ENCODE assay signal across 33 cellular contexts in the genomic region with DNA sequence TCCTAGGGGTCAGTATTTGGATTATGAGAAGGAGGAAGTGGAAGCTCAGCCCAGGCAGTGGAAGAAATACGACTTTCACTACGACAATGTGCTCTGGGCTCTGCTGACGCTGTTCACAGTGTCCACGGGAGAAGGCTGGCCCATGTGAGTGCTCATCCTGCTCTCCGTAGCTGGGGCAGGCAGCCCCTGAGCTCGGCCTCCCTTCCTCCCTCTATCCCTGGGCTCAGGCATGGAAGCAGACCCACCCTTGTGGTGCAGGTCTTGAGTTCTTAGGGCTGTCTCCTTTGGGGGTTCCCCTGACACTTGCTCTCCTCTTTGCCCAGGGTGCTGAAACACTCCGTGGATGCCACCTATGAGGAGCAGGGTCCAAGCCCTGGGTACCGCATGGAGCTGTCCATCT.
"Had no signal": no experiment of that assay in that cellular context is flagged by ENCODE, and none has a peak within 500 bp of the region (broad histone marks: within the 10 kb centered on the region; RNA-seq: fewer than 3 reads in every experiment).

No MANE protein-coding gene starts in this region.

- H3K4me1 ChIP-seq: body of pancreas, breast epithelium had no signal

- H3K4me3 ChIP-seq: body of pancreas, breast epithelium, K562, PC-9 had no signal

- H3K27me3 ChIP-seq: body of pancreas, breast epithelium had no signal

- H3K36me3 Mint-ChIP-seq: activated naive CD4-positive, alpha-beta T cell treated with anti-CD3 and anti-CD28 coated beads, Interleukin-2, amount 50 U/mL, for 24 hours; activated naive CD8-positive, alpha-beta T cell treated with anti-CD3 and anti-CD28 coated beads, Interleukin-2, amount 10 ng/mL, durations not matched to agents 7 days and 5 days had no signal

- H3K4me3 Mint-ChIP-seq: activated CD4-positive, alpha-beta T cell treated with anti-CD3 and anti-CD28 coated beads for 36 hours; activated CD4-positive, alpha-beta T cell treated with anti-CD3 and anti-CD28 coated beads, Interleukin-2, amount 10 ng/mL, durations not matched to agents 7 days and 5 days; activated CD8-positive, alpha-beta T cell treated with anti-CD3 and anti-CD28 coated beads, Interleukin-2, amount 10 ng/mL, durations not matched to agents 7 days and 5 days; activated naive CD4-positive, alpha-beta T cell treated with anti-CD3 and anti-CD28 coated beads, Interleukin-2, amount 50 U/mL, for 24 hours; activated naive CD8-positive, alpha-beta T cell treated with anti-CD3 and anti-CD28 coated beads, Interleukin-2, amount 10 ng/mL, durations not matched to agents 7 days and 5 days had no signal

- ATAC-seq: activated CD4-positive, alpha-beta T cell treated with anti-CD3 and anti-CD28 coated beads for 36 hours; activated CD8-positive, alpha-beta T cell treated with anti-CD3 and anti-CD28 coated beads, Interleukin-2, amount 10 ng/mL, durations not matched to agents 7 days and 5 days; body of pancreas; K562 had no signal

- H3K9me3 ChIP-seq: body of pancreas, breast epithelium had no signal

- H3K4me1 Mint-ChIP-seq: activated CD4-positive, alpha-beta T cell treated with anti-CD3 and anti-CD28 coated beads for 36 hours; activated CD4-positive, alpha-beta T cell treated with anti-CD3 and anti-CD28 coated beads, Interleukin-2, amount 10 ng/mL, durations not matched to agents 7 days and 5 days; activated naive CD4-positive, alpha-beta T cell treated with anti-CD3 and anti-CD28 coated beads, Interleukin-2, amount 50 U/mL, for 24 hours; activated naive CD8-positive, alpha-beta T cell treated with anti-CD3 and anti-CD28 coated beads, Interleukin-2, amount 10 ng/mL, durations not matched to agents 7 days and 5 days had no signal

- H3K27ac Mint-ChIP-seq: activated CD4-positive, alpha-beta T cell treated with anti-CD3 and anti-CD28 coated beads for 36 hours; activated CD4-positive, alpha-beta T cell treated with anti-CD3 and anti-CD28 coated beads, Interleukin-2, amount 10 ng/mL, durations not matched to agents 7 days and 5 days; activated CD8-positive, alpha-beta T cell treated with anti-CD3 and anti-CD28 coated beads, Interleukin-2, amount 10 ng/mL, durations not matched to agents 7 days and 5 days; activated naive CD4-positive, alpha-beta T cell treated with anti-CD3 and anti-CD28 coated beads, Interleukin-2, amount 50 U/mL, for 24 hours; activated naive CD8-positive, alpha-beta T cell treated with anti-CD3 and anti-CD28 coated beads, Interleukin-2, amount 10 ng/mL, durations not matched to agents 7 days and 5 days had no signal

- H3K27me3 Mint-ChIP-seq: activated CD4-positive, alpha-beta T cell treated with anti-CD3 and anti-CD28 coated beads, Interleukin-2, amount 10 ng/mL, durations not matched to agents 7 days and 5 days had no signal

- H3K27ac ChIP-seq: body of pancreas, breast epithelium, PC-9, RWPE1, VCaP had no signal

- H3K9me3 Mint-ChIP-seq: activated CD4-positive, alpha-beta T cell treated with anti-CD3 and anti-CD28 coated beads, Interleukin-2, amount 10 ng/mL, durations not matched to agents 7 days and 5 days; activated naive CD4-positive, alpha-beta T cell treated with anti-CD3 and anti-CD28 coated beads, Interleukin-2, amount 50 U/mL, for 24 hours; activated naive CD8-positive, alpha-beta T cell treated with anti-CD3 and anti-CD28 coated beads, Interleukin-2, amount 10 ng/mL, durations not matched to agents 7 days and 5 days had no signal

- H3K36me3 ChIP-seq: breast epithelium had no signal

- DNase-seq: activated CD4-positive, alpha-beta T cell treated with anti-CD3 and anti-CD28 coated beads for 36 hours; activated CD4-positive, alpha-beta T cell treated with anti-CD3 and anti-CD28 coated beads, Interleukin-2, amount 10 ng/mL, durations not matched to agents 7 days and 5 days; activated CD4-positive, alpha-beta T cell treated with anti-CD3 and anti-CD28 coated beads, Interleukin-2, amount 50 U/mL, for 48 hours; activated CD8-positive, alpha-beta T cell treated with anti-CD3 and anti-CD28 coated beads, Interleukin-2, amount 10 ng/mL, durations not matched to agents 7 days and 5 days; activated gamma-delta T cell; activated naive CD4-positive, alpha-beta T cell treated with Interleukin-2 at 50 U/mL for 16 hours; activated naive CD8-positive, alpha-beta T cell treated with anti-CD3 and anti-CD28 coated beads, Interleukin-2, amount 10 ng/mL, durations not matched to agents 7 days and 5 days; activated T-cell treated with anti-CD3 and anti-CD28 coated beads, Interleukin-2, amount 50 U/mL, for 48 hours; amygdala; central memory CD4-positive, alpha-beta T cell; NCI-H1092 treated with DMSO at 0.1 percent for 48 hours; NCI-H1417; NCI-H146; NCI-H187; NCI-H2029 treated with DMSO at 0.1 percent for 48 hours; NCI-H2107; NCI-H2171; NCI-H510A; NCI-H526; NCI-H748 treated with DMSO at 0.1 percent for 48 hours; NK-92 treated with Interleukin-12 subunit alpha and Interleukin-12 subunit beta, amount 100 ng/mL, for 24 hours; PC-9; Right ventricle myocardium superior; SW 1271; T-helper 1 cell; T-helper 2 cell; T-helper 9 cell had no signal
